ENCODE assay signal across 1 cellular context in genomic region chr9:133967024-133967741, GRCh38.
A peak's percentile ranks its signal among the peaks of the same experiment; 100 is the strongest.
TF ChIP-seq lines count a peak whose summit lies in the region.

No MANE protein-coding gene starts in this region.

TF ChIP-seq in GM12878, 131 proteins besides CTCF, POLR2A, EP300 and RAD21:
- no peak for TF ChIP-seq MEF2B (IDR thresholded peaks at IDR 0.05; ENCODE audit: partially characterized antibody, poor library complexity, severe bottlenecking)
- TF ChIP-seq SIN3A (IDR thresholded peaks at IDR 0.05; ENCODE audit: low read depth, low read length) = no peak
- TF ChIP-seq ZNF217 (IDR thresholded peaks at IDR 0.05) = peak; percentile 21; the same call in 1 of the 2 replicates
TF ChIP-seq in GM12878: peak in this region for 1.
